In genomic region chrX:30504309-30504708, GRCh38 we compare ENCODE assay signal across 8 cellular contexts.
DNase-seq lines count a peak whose midpoint lies in the region; ATAC-seq and TF ChIP-seq lines count a peak whose summit lies in the region.

No MANE protein-coding gene starts in this region.

- no peak overlapping the region for H3K23ac ChIP-seq in mesendoderm (ENCODE audit: low read length)

- peak; percentile 33 for DNase-seq in ELR (ENCODE audit: low read depth)
- peak; percentile 21 for DNase-seq in MM.1S
- peak; percentile 36 for DNase-seq in astrocyte of the cerebellum (ENCODE audit: low read depth)
- DNase-seq in mesendoderm = peak; percentile 20
- DNase-seq in activated CD4-positive, alpha-beta memory T cell treated with anti-CD3 and anti-CD28 coated beads, Interleukin-2, amount 10 ng/mL, durations not matched to agents 7 days and 5 days = no peak
- no peak for DNase-seq in NCI-H1436 treated with DMSO at 0.1 percent for 48 hours (lab: John Stamatoyannopoulos, UW)

- no peaks in the 10 kb centered on the region for H3F3A ChIP-seq in MM.1S (ENCODE audit: insufficient read depth, low read length)

- no peaks in the 10 kb centered on the region for H3K36me3 ChIP-seq in MM.1S (replicated peaks; ENCODE audit: insufficient read depth, low read length)
- no peaks in the 10 kb centered on the region for H3K36me3 ChIP-seq in mesendoderm (ENCODE audit: control insufficient read depth, insufficient read depth, low read length)

- H4K5ac ChIP-seq in mesendoderm (ENCODE audit: low read length) = no peak overlapping the region

- H3K27me3 ChIP-seq in MM.1S (replicated peaks; ENCODE audit: insufficient read depth, low read length) (no peaks in the 10 kb centered on the region), mesendoderm (ENCODE audit: insufficient read depth, low read length, poor library complexity) (no peaks in the 10 kb centered on the region)

- no peak overlapping the region for H2BK5ac ChIP-seq in mesendoderm (ENCODE audit: low read length)

- no CpG with 5 or more reads among the region's 2 CpGs for WGBS in mesendoderm (ENCODE audit: extremely low coverage, insufficient coverage, low lambda C conversion rate)

- no peak overlapping the region for H2AFZ ChIP-seq in MM.1S (ENCODE audit: low read length)

- H2BK15ac ChIP-seq in mesendoderm (replicated peaks; ENCODE audit: low read depth) = no peak overlapping the region

- H3K9me2 ChIP-seq in MM.1S (replicated peaks; ENCODE audit: insufficient read depth, low read length) = no peaks in the 10 kb centered on the region

- TF ChIP-seq CTCF in MM.1S (IDR thresholded peaks at IDR 0.05; ENCODE audit: low read length) (peak; percentile 52), astrocyte of the cerebellum (IDR thresholded peaks at IDR 0.05; ENCODE audit: low read depth, low read length, missing control alignments) (peak; percentile 18)

- H2BK120ac ChIP-seq in mesendoderm (ENCODE audit: low read depth, low read length) = no peak overlapping the region

- no peak overlapping the region for H2AK5ac ChIP-seq in mesendoderm (ENCODE audit: low read length)

- no peak overlapping the region for H3K56ac ChIP-seq in mesendoderm (ENCODE audit: low read length)

- H3K27me3 Mint-ChIP-seq in activated CD4-positive, alpha-beta memory T cell treated with anti-CD3 and anti-CD28 coated beads, Interleukin-2, amount 10 ng/mL, durations not matched to agents 7 days and 5 days = peaks cover 4% of the 10 kb centered on the region

- no peak overlapping the region for H3K18ac ChIP-seq in mesendoderm (ENCODE audit: low read length)

- H3K4me2 ChIP-seq in MM.1S (ENCODE audit: low read depth, low read length) (no peak overlapping the region), mesendoderm (ENCODE audit: low read length) (no peak overlapping the region)

- no peaks in the 10 kb centered on the region for H3K9me3 Mint-ChIP-seq in activated CD4-positive, alpha-beta memory T cell treated with anti-CD3 and anti-CD28 coated beads, Interleukin-2, amount 10 ng/mL, durations not matched to agents 7 days and 5 days

- H3K4me1 ChIP-seq in MM.1S (ENCODE audit: low read length) (no peaks in the 10 kb centered on the region), mesendoderm (ENCODE audit: control insufficient read depth, low read depth, low read length) (no peaks in the 10 kb centered on the region)

- H4K20me1 ChIP-seq in MM.1S (ENCODE audit: insufficient read depth, low read length) = no peaks in the 10 kb centered on the region

- H3K36me3 Mint-ChIP-seq in activated CD4-positive, alpha-beta memory T cell treated with anti-CD3 and anti-CD28 coated beads, Interleukin-2, amount 10 ng/mL, durations not matched to agents 7 days and 5 days (ENCODE audit: low read depth) = no peaks in the 10 kb centered on the region

- no peak overlapping the region for H3K27ac Mint-ChIP-seq in activated CD4-positive, alpha-beta memory T cell treated with anti-CD3 and anti-CD28 coated beads, Interleukin-2, amount 10 ng/mL, durations not matched to agents 7 days and 5 days

- ATAC-seq in GM18907 (IDR thresholded peaks at IDR 0.05; ENCODE audit: unreplicated experiment) (no peak), GM18498 (IDR thresholded peaks at IDR 0.05; ENCODE audit: unreplicated experiment) (no peak)

- H3K4me3 ChIP-seq in MM.1S (ENCODE audit: low read length) (no peak overlapping the region), astrocyte of the cerebellum (ENCODE audit: low read depth, low read length) (no peak overlapping the region), mesendoderm (ENCODE audit: low read length) (no peak overlapping the region)

- H3K9ac ChIP-seq in MM.1S (ENCODE audit: low read length) = no peak overlapping the region
- no peak overlapping the region for H3K9ac ChIP-seq in mesendoderm (ENCODE audit: low read length)

- CTCF ChIA-PET in activated CD4-positive, alpha-beta memory T cell treated with anti-CD3 and anti-CD28 coated beads, Interleukin-2, amount 10 ng/mL, durations not matched to agents 7 days and 5 days (lab: Charles Lee) = interaction anchor here (0.7 to 1.0 kb wide), 3 partner anchors 9 to 362 kb away, joined by 3 to 4 read pairs (median 4); no protein-coding TSS in a partner anchor

- no peak overlapping the region for H3K4ac ChIP-seq in mesendoderm (ENCODE audit: low read depth, low read length)

- H3K4me3 Mint-ChIP-seq in activated CD4-positive, alpha-beta memory T cell treated with anti-CD3 and anti-CD28 coated beads, Interleukin-2, amount 10 ng/mL, durations not matched to agents 7 days and 5 days = no peak overlapping the region

- H4K8ac ChIP-seq in mesendoderm (ENCODE audit: low read depth, low read length) = no peak overlapping the region

- POLR2A ChIA-PET in activated CD4-positive, alpha-beta memory T cell treated with anti-CD3 and anti-CD28 coated beads, Interleukin-2, amount 10 ng/mL, durations not matched to agents 7 days and 5 days (lab: Charles Lee) = no interaction called here

- H3K79me1 ChIP-seq in mesendoderm (ENCODE audit: low read length) = no peaks in the 10 kb centered on the region

- in situ Hi-C loops in astrocyte of the cerebellum (cut with HindIII; ENCODE audit: low sequenced_read_pairs) = no loop called here

- no peak overlapping the region for H3K27ac ChIP-seq in MM.1S (ENCODE audit: low read length)
- no peak overlapping the region for H3K27ac ChIP-seq in mesendoderm (ENCODE audit: low read depth, low read length)

- no peaks in the 10 kb centered on the region for H3K4me1 Mint-ChIP-seq in activated CD4-positive, alpha-beta memory T cell treated with anti-CD3 and anti-CD28 coated beads, Interleukin-2, amount 10 ng/mL, durations not matched to agents 7 days and 5 days

- H3K9me3 ChIP-seq in MM.1S (replicated peaks; ENCODE audit: insufficient read depth, low read length) = no peaks in the 10 kb centered on the region

- H3K79me2 ChIP-seq in MM.1S (ENCODE audit: low read length) (no peaks in the 10 kb centered on the region), mesendoderm (ENCODE audit: control insufficient read depth, insufficient read depth, low read length) (no peaks in the 10 kb centered on the region)

Comparison
In these comparisons a context has a peak if more than half of its experiments do, and no peak if none do; other contexts are left out.
1. DNase-seq: peak in ELR (single experiment), MM.1S (single experiment), astrocyte of the cerebellum (single experiment) and mesendoderm (single experiment); none in activated CD4-positive, alpha-beta memory T cell treated with anti-CD3 and anti-CD28 coated beads, Interleukin-2, amount 10 ng/mL, durations not matched to agents 7 days and 5 days (single experiment) and NCI-H1436 treated with DMSO at 0.1 percent for 48 hours (single experiment).